ENCODE assay signal across 1 cellular context in genomic region chr3:139677341-139678155, GRCh38.
TF ChIP-seq lines count a peak whose summit lies in the region.

Gene NMNAT3, minus strand, starts transcription at chr3:139677972. Its CDS starts 50,248 bp downstream, at chr3:139627724.

TF ChIP-seq in IMR-90, 13 proteins besides CTCF, POLR2A, EP300 and RAD21 (continued from another document):
- no peak for TF ChIP-seq USF2 (IDR thresholded peaks at IDR 0.05; ENCODE audit: low read depth, low read length)
